1 cellular context compared by ENCODE assay signal in the genomic region with DNA sequence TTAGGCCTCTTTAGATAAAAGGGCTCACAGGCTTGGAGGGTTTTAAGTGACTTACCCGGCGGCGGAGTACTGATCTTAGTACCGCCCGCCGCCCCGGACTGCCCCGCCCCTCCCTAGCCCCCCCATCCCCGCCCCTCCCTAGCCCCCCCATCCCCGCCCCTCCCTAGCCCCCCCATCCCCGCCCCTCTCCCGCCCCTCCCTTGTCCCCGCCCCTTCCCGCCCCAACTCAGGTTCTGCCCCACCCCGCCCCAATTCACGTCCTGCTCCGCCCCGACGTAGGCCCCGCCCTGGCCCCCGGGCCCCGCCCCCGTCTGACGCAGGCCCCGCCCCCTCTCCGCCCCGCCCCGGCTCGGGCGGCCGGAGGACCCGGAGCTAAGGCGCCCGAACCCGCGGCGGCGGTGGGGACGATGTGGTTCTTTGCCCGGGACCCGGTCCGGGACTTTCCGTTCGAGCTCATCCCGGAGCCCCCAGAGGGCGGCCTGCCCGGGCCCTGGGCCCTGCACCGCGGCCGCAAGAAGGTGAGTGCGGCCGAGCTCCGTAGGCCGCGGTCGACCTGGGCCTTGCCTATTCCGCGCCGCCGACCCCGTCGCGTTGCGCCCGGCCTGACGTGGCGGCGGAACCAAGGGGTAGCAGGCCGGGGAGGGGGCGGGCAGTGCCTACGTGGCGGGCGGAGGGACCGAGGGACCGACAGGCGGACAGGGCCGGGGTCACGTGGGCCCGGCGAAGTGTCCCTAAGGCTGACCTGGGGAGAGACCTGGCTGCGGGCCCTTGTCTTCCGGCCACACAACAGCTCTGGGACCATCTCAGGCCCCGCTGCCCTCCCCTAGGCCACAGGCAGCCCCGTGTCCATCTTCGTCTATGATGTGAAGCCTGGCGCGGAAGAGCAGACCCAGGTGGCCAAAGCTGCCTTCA.
A peak's percentile ranks its signal among the peaks of the same experiment; 100 is the strongest.
TF ChIP-seq lines count a peak whose summit lies in the region.

A gene (plus strand): TSS at position 337 of the 912 bp plus-strand sequence. CDS start 71 bp downstream, at position 408.

TF ChIP-seq in K562, 482 proteins besides CTCF, POLR2A, EP300 and RAD21 (continued from another document and continues in another):
- TF ChIP-seq, protein P1, sequence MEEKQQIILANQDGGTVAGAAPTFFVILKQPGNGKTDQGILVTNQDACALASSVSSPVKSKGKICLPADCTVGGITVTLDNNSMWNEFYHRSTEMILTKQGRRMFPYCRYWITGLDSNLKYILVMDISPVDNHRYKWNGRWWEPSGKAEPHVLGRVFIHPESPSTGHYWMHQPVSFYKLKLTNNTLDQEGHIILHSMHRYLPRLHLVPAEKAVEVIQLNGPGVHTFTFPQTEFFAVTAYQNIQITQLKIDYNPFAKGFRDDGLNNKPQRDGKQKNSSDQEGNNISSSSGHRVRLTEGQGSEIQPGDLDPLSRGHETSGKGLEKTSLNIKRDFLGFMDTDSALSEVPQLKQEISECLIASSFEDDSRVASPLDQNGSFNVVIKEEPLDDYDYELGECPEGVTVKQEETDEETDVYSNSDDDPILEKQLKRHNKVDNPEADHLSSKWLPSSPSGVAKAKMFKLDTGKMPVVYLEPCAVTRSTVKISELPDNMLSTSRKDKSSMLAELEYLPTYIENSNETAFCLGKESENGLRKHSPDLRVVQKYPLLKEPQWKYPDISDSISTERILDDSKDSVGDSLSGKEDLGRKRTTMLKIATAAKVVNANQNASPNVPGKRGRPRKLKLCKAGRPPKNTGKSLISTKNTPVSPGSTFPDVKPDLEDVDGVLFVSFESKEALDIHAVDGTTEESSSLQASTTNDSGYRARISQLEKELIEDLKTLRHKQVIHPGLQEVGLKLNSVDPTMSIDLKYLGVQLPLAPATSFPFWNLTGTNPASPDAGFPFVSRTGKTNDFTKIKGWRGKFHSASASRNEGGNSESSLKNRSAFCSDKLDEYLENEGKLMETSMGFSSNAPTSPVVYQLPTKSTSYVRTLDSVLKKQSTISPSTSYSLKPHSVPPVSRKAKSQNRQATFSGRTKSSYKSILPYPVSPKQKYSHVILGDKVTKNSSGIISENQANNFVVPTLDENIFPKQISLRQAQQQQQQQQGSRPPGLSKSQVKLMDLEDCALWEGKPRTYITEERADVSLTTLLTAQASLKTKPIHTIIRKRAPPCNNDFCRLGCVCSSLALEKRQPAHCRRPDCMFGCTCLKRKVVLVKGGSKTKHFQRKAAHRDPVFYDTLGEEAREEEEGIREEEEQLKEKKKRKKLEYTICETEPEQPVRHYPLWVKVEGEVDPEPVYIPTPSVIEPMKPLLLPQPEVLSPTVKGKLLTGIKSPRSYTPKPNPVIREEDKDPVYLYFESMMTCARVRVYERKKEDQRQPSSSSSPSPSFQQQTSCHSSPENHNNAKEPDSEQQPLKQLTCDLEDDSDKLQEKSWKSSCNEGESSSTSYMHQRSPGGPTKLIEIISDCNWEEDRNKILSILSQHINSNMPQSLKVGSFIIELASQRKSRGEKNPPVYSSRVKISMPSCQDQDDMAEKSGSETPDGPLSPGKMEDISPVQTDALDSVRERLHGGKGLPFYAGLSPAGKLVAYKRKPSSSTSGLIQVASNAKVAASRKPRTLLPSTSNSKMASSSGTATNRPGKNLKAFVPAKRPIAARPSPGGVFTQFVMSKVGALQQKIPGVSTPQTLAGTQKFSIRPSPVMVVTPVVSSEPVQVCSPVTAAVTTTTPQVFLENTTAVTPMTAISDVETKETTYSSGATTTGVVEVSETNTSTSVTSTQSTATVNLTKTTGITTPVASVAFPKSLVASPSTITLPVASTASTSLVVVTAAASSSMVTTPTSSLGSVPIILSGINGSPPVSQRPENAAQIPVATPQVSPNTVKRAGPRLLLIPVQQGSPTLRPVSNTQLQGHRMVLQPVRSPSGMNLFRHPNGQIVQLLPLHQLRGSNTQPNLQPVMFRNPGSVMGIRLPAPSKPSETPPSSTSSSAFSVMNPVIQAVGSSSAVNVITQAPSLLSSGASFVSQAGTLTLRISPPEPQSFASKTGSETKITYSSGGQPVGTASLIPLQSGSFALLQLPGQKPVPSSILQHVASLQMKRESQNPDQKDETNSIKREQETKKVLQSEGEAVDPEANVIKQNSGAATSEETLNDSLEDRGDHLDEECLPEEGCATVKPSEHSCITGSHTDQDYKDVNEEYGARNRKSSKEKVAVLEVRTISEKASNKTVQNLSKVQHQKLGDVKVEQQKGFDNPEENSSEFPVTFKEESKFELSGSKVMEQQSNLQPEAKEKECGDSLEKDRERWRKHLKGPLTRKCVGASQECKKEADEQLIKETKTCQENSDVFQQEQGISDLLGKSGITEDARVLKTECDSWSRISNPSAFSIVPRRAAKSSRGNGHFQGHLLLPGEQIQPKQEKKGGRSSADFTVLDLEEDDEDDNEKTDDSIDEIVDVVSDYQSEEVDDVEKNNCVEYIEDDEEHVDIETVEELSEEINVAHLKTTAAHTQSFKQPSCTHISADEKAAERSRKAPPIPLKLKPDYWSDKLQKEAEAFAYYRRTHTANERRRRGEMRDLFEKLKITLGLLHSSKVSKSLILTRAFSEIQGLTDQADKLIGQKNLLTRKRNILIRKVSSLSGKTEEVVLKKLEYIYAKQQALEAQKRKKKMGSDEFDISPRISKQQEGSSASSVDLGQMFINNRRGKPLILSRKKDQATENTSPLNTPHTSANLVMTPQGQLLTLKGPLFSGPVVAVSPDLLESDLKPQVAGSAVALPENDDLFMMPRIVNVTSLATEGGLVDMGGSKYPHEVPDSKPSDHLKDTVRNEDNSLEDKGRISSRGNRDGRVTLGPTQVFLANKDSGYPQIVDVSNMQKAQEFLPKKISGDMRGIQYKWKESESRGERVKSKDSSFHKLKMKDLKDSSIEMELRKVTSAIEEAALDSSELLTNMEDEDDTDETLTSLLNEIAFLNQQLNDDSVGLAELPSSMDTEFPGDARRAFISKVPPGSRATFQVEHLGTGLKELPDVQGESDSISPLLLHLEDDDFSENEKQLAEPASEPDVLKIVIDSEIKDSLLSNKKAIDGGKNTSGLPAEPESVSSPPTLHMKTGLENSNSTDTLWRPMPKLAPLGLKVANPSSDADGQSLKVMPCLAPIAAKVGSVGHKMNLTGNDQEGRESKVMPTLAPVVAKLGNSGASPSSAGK (IDR thresholded peaks at IDR 0.05), result peak; percentile 35; the same call in 1 of the 2 replicates
- no peak for TF ChIP-seq HMG20B (CRISPR knock-in tag; IDR thresholded peaks at IDR 0.05)
- TF ChIP-seq, protein P2, sequence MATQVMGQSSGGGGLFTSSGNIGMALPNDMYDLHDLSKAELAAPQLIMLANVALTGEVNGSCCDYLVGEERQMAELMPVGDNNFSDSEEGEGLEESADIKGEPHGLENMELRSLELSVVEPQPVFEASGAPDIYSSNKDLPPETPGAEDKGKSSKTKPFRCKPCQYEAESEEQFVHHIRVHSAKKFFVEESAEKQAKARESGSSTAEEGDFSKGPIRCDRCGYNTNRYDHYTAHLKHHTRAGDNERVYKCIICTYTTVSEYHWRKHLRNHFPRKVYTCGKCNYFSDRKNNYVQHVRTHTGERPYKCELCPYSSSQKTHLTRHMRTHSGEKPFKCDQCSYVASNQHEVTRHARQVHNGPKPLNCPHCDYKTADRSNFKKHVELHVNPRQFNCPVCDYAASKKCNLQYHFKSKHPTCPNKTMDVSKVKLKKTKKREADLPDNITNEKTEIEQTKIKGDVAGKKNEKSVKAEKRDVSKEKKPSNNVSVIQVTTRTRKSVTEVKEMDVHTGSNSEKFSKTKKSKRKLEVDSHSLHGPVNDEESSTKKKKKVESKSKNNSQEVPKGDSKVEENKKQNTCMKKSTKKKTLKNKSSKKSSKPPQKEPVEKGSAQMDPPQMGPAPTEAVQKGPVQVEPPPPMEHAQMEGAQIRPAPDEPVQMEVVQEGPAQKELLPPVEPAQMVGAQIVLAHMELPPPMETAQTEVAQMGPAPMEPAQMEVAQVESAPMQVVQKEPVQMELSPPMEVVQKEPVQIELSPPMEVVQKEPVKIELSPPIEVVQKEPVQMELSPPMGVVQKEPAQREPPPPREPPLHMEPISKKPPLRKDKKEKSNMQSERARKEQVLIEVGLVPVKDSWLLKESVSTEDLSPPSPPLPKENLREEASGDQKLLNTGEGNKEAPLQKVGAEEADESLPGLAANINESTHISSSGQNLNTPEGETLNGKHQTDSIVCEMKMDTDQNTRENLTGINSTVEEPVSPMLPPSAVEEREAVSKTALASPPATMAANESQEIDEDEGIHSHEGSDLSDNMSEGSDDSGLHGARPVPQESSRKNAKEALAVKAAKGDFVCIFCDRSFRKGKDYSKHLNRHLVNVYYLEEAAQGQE (CRISPR knock-in tag; IDR thresholded peaks at IDR 0.05; ENCODE audit: low read depth), result peak; percentile 63
- TF ChIP-seq ZNF384 (IDR thresholded peaks at IDR 0.05; ENCODE audit: low read depth, low read length), result no peak
- peak; percentile 77 for TF ChIP-seq RB1 (IDR thresholded peaks at IDR 0.05; ENCODE audit: low read depth)
- TF ChIP-seq TBP (optimal IDR thresholded peaks at IDR 0.05; ENCODE audit: low read depth, low read length), result peak; percentile 35
- TF ChIP-seq, protein P3, sequence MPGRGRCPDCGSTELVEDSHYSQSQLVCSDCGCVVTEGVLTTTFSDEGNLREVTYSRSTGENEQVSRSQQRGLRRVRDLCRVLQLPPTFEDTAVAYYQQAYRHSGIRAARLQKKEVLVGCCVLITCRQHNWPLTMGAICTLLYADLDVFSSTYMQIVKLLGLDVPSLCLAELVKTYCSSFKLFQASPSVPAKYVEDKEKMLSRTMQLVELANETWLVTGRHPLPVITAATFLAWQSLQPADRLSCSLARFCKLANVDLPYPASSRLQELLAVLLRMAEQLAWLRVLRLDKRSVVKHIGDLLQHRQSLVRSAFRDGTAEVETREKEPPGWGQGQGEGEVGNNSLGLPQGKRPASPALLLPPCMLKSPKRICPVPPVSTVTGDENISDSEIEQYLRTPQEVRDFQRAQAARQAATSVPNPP (IDR thresholded peaks at IDR 0.05; ENCODE audit: borderline replicate concordance, insufficient read depth, insufficient read length), result no peak
- peak; percentile 100 for TF ChIP-seq ZFX (CRISPR knock-in tag; IDR thresholded peaks at IDR 0.05)
- no peak for TF ChIP-seq TAF7 (tag; IDR thresholded peaks at IDR 0.05)
- TF ChIP-seq, protein P4, sequence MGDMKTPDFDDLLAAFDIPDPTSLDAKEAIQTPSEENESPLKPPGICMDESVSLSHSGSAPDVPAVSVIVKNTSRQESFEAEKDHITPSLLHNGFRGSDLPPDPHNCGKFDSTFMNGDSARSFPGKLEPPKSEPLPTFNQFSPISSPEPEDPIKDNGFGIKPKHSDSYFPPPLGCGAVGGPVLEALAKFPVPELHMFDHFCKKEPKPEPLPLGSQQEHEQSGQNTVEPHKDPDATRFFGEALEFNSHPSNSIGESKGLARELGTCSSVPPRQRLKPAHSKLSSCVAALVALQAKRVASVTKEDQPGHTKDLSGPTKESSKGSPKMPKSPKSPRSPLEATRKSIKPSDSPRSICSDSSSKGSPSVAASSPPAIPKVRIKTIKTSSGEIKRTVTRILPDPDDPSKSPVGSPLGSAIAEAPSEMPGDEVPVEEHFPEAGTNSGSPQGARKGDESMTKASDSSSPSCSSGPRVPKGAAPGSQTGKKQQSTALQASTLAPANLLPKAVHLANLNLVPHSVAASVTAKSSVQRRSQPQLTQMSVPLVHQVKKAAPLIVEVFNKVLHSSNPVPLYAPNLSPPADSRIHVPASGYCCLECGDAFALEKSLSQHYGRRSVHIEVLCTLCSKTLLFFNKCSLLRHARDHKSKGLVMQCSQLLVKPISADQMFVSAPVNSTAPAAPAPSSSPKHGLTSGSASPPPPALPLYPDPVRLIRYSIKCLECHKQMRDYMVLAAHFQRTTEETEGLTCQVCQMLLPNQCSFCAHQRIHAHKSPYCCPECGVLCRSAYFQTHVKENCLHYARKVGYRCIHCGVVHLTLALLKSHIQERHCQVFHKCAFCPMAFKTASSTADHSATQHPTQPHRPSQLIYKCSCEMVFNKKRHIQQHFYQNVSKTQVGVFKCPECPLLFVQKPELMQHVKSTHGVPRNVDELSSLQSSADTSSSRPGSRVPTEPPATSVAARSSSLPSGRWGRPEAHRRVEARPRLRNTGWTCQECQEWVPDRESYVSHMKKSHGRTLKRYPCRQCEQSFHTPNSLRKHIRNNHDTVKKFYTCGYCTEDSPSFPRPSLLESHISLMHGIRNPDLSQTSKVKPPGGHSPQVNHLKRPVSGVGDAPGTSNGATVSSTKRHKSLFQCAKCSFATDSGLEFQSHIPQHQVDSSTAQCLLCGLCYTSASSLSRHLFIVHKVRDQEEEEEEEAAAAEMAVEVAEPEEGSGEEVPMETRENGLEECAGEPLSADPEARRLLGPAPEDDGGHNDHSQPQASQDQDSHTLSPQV (IDR thresholded peaks at IDR 0.05), result peak; percentile 34; the same call in 1 of the 2 replicates
- peak; percentile 57 for TF ChIP-seq SUPT5H (IDR thresholded peaks at IDR 0.05)
- TF ChIP-seq SMAD4 (CRISPR knock-in tag; conservative IDR thresholded peaks at IDR 0.05), result peak; percentile 65
- TF ChIP-seq, protein P5, sequence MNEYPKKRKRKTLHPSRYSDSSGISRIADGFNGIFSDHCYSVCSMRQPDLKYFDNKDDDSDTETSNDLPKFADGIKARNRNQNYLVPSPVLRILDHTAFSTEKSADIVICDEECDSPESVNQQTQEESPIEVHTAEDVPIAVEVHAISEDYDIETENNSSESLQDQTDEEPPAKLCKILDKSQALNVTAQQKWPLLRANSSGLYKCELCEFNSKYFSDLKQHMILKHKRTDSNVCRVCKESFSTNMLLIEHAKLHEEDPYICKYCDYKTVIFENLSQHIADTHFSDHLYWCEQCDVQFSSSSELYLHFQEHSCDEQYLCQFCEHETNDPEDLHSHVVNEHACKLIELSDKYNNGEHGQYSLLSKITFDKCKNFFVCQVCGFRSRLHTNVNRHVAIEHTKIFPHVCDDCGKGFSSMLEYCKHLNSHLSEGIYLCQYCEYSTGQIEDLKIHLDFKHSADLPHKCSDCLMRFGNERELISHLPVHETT (CRISPR knock-in tag; conservative IDR thresholded peaks at IDR 0.05 in 1 of 2, IDR thresholded peaks at IDR 0.05 in 1 of 2), result peak; percentile 5 to 72; a peak in 2 of 4 replicates
- no peak for TF ChIP-seq ZC3H11A (IDR thresholded peaks at IDR 0.05; ENCODE audit: low read depth, low read length)
- TF ChIP-seq RBFOX2 (IDR thresholded peaks at IDR 0.05; ENCODE audit: low read depth, low read length), result peak; percentile 69
- no peak for TF ChIP-seq ZNF23 (CRISPR knock-in tag; IDR thresholded peaks at IDR 0.05)
- TF ChIP-seq, protein P6, sequence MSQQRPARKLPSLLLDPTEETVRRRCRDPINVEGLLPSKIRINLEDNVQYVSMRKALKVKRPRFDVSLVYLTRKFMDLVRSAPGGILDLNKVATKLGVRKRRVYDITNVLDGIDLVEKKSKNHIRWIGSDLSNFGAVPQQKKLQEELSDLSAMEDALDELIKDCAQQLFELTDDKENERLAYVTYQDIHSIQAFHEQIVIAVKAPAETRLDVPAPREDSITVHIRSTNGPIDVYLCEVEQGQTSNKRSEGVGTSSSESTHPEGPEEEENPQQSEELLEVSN (IDR thresholded peaks at IDR 0.05; ENCODE audit: borderline replicate concordance in 1 of 2, extremely low read depth in 1 of 2, insufficient read depth in 1 of 2, insufficient read length in 1 of 2, low read depth in 1 of 2, low read length in 1 of 2, poor library complexity in 1 of 2, severe bottlenecking in 1 of 2), result peak in 1 of 2 experiments; percentile 24
- TF ChIP-seq, protein P7, sequence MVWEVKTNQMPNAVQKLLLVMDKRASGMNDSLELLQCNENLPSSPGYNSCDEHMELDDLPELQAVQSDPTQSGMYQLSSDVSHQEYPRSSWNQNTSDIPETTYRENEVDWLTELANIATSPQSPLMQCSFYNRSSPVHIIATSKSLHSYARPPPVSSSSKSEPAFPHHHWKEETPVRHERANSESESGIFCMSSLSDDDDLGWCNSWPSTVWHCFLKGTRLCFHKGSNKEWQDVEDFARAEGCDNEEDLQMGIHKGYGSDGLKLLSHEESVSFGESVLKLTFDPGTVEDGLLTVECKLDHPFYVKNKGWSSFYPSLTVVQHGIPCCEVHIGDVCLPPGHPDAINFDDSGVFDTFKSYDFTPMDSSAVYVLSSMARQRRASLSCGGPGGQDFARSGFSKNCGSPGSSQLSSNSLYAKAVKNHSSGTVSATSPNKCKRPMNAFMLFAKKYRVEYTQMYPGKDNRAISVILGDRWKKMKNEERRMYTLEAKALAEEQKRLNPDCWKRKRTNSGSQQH (CRISPR knock-in tag; IDR thresholded peaks at IDR 0.05), result no peak
